25 cellular contexts compared by ENCODE assay signal in the genomic region with DNA sequence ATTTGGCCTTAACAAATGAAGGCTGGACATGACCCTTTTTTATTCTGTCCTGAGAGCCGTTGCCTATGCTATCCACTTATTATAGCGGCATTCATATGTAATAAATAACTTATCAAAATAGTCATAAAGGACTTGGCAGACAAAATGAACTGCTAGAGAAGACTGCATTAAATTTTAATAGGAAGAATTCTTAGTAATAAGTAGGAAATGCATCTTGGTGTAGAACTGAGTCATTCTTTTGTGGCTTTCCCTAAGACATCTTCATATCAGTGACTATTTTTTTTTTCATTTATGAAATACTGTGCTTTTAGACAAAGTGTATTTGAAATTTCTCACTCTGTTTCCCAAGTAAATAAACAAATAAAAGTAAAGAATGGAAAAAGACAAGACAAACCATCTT. TPM values are rescaled to one million over a fixed set of nuclear protein-coding genes. Genes with fewer than 3 reads are reported as not detected.
DNase-seq lines count a peak whose midpoint lies in the region; ATAC-seq, FAIRE-seq and TF ChIP-seq lines count a peak whose summit lies in the region.
"Had no signal": no experiment of that assay in that cellular context is flagged by ENCODE, and none has a peak within 500 bp of the region (broad histone marks: within the 10 kb centered on the region; RNA-seq: fewer than 3 reads in every experiment).

No MANE protein-coding gene starts in this region.

- BruUV-seq in MCF 10A (replicated peaks; lab: Mats Ljungman, UMichigan): no TSS peak

- TF ChIP-seq POLR2A in breast epithelium (IDR thresholded peaks at IDR 0.05): no peak
- TF ChIP-seq POLR2A in H54 (IDR thresholded peaks at IDR 0.05; ENCODE audit: low read depth, low read length): no peak

- FAIRE-seq in H54 (lab: Jason Lieb, UNC): no peak
- FAIRE-seq: HTR-8/SVneo, keratinocyte had no signal

- no peaks in the 10 kb centered on the region for H3K36me3 Mint-ChIP-seq in MCF 10A (ENCODE audit: insufficient read depth, unreplicated experiment)
- H3K36me3 Mint-ChIP-seq in chondrocyte (ENCODE audit: low read depth): no peaks in the 10 kb centered on the region
- H3K36me3 Mint-ChIP-seq in neural crest cell (ENCODE audit: low read depth): peaks cover 2% of the 10 kb centered on the region
- H3K36me3 Mint-ChIP-seq in T-cell: no peaks in the 10 kb centered on the region
- H3K36me3 Mint-ChIP-seq: activated CD8-positive, alpha-beta memory T cell treated with anti-CD3 and anti-CD28 coated beads, Interleukin-2, amount 10 ng/mL, durations not matched to agents 7 days and 5 days; CD4-positive, alpha-beta memory T cell had no signal

- CTCF ChIA-PET in MCF 10A (lab: Yijun Ruan, JAX): no interaction called here
- CTCF ChIA-PET in T-cell (lab: Charles Lee): no interaction called here

- intact Hi-C loops in breast epithelium (cut with DNase I; ENCODE audit: low total_unique reads): no loop called here
- intact Hi-C loops in MCF 10A (cut with micrococcal nuclease): no loop called here

- ATAC-seq in T-cell (replicated peaks in 1 of 4): no peak
- ATAC-seq: activated CD8-positive, alpha-beta memory T cell treated with anti-CD3 and anti-CD28 coated beads, Interleukin-2, amount 10 ng/mL, durations not matched to agents 7 days and 5 days; sciatic nerve had no signal

- H3K9me3 Mint-ChIP-seq in MCF 10A (ENCODE audit: unreplicated experiment) (no peaks in the 10 kb centered on the region), chondrocyte (ENCODE audit: low read depth) (no peaks in the 10 kb centered on the region), neural crest cell (no peaks in the 10 kb centered on the region), T-cell (no peaks in the 10 kb centered on the region)
- H3K9me3 Mint-ChIP-seq: dendritic cell treated with granulocyte-macrophage colony-stimulating factor and Interleukin-4, amounts not matched to agents 40 ng/mL and 50 ng/mL, for 4 days had no signal

- H3K4me3 Mint-ChIP-seq in MCF 10A (ENCODE audit: unreplicated experiment): no peak overlapping the region
- H3K4me3 Mint-ChIP-seq in chondrocyte (ENCODE audit: unreplicated experiment): no peak overlapping the region
- H3K4me3 Mint-ChIP-seq in neural crest cell: no peak overlapping the region
- H3K4me3 Mint-ChIP-seq in T-cell: no peak overlapping the region
- H3K4me3 Mint-ChIP-seq: activated CD8-positive, alpha-beta memory T cell treated with anti-CD3 and anti-CD28 coated beads, Interleukin-2, amount 10 ng/mL, durations not matched to agents 7 days and 5 days; CD4-positive, alpha-beta memory T cell; dendritic cell treated with granulocyte-macrophage colony-stimulating factor and Interleukin-4, amounts not matched to agents 40 ng/mL and 50 ng/mL, for 4 days had no signal

- no peak overlapping the region for H3K4me3 ChIP-seq in breast epithelium
- H3K4me3 ChIP-seq: MG63, suprapubic skin had no signal

- TF ChIP-seq CTCF in breast epithelium (IDR thresholded peaks at IDR 0.05) (no peak), MCF 10A (IDR thresholded peaks at IDR 0.05; ENCODE audit: unreplicated experiment) (no peak), chondrocyte (IDR thresholded peaks at IDR 0.05) (no peak), neural crest cell (conservative IDR thresholded peaks at IDR 0.05) (no peak)

- no peaks in the 10 kb centered on the region for H3K27me3 ChIP-seq in breast epithelium
- H3K27me3 ChIP-seq: MG63, suprapubic skin had no signal

- H3K36me3 ChIP-seq in breast epithelium: no peaks in the 10 kb centered on the region
- H3K36me3 ChIP-seq: MG63, suprapubic skin had no signal

- POLR2A ChIA-PET in MCF 10A (lab: Yijun Ruan, JAX) (no interaction called here), T-cell (lab: Charles Lee) (no interaction called here)

- H3K27me3 Mint-ChIP-seq in MCF 10A (ENCODE audit: insufficient read depth, unreplicated experiment) (no peaks in the 10 kb centered on the region), chondrocyte (ENCODE audit: low read depth) (no peaks in the 10 kb centered on the region), neural crest cell (ENCODE audit: low read depth) (no peaks in the 10 kb centered on the region), T-cell (no peaks in the 10 kb centered on the region)
- H3K27me3 Mint-ChIP-seq: activated CD8-positive, alpha-beta memory T cell treated with anti-CD3 and anti-CD28 coated beads, Interleukin-2, amount 10 ng/mL, durations not matched to agents 7 days and 5 days had no signal

- H3K4me1 Mint-ChIP-seq in MCF 10A (ENCODE audit: insufficient read depth, unreplicated experiment): peaks cover 17% of the 10 kb centered on the region
- peaks cover 43% of the 10 kb centered on the region for H3K4me1 Mint-ChIP-seq in chondrocyte (ENCODE audit: low read depth)
- peaks cover 48% of the 10 kb centered on the region for H3K4me1 Mint-ChIP-seq in neural crest cell
- no peaks in the 10 kb centered on the region for H3K4me1 Mint-ChIP-seq in T-cell
- H3K4me1 Mint-ChIP-seq: activated CD8-positive, alpha-beta memory T cell treated with anti-CD3 and anti-CD28 coated beads, Interleukin-2, amount 10 ng/mL, durations not matched to agents 7 days and 5 days; CD4-positive, alpha-beta memory T cell had no signal

- H3K27ac Mint-ChIP-seq in MCF 10A (ENCODE audit: low read depth, unreplicated experiment) (no peak overlapping the region), chondrocyte (ENCODE audit: unreplicated experiment) (peak overlapping the region; percentile 63), neural crest cell (ENCODE audit: unreplicated experiment) (peak overlapping the region; percentile 76), T-cell (no peak overlapping the region)
- H3K27ac Mint-ChIP-seq: activated CD8-positive, alpha-beta memory T cell treated with anti-CD3 and anti-CD28 coated beads, Interleukin-2, amount 10 ng/mL, durations not matched to agents 7 days and 5 days; CD4-positive, alpha-beta memory T cell; dendritic cell treated with granulocyte-macrophage colony-stimulating factor and Interleukin-4, amounts not matched to agents 40 ng/mL and 50 ng/mL, for 4 days had no signal

- H3K9me3 ChIP-seq in breast epithelium: no peaks in the 10 kb centered on the region
- H3K9me3 ChIP-seq: MG63, suprapubic skin had no signal

- peaks cover 4 to 9% of the 10 kb centered on the region in 2 donors for H3K4me1 ChIP-seq in breast epithelium

- peak overlapping the region; percentile 61 to 79 for H3K27ac ChIP-seq in breast epithelium
- H3K27ac ChIP-seq: suprapubic skin had no signal

- DNase-seq in breast epithelium (ENCODE audit: low spot score in 2 of 2) (no peak), MCF 10A (ENCODE audit: unreplicated experiment) (no peak), chondrocyte (ENCODE audit: low spot score) (no peak), neural crest cell (ENCODE audit: low read depth, low spot score) (no peak), LoVo (ENCODE audit: low spot score) (no peak), H54 (ENCODE audit: insufficient read length, low spot score) (no peak), T-cell (no peak)
- no peak for DNase-seq in activated CD4-positive, CD25-positive, alpha-beta regulatory T cell treated with anti-CD3 and anti-CD28 coated beads, Interleukin-2, amount 50 U/mL, for 72 hours
- DNase-seq: 8988T; activated CD4-positive, CD25-positive, alpha-beta regulatory T cell; activated CD8-positive, alpha-beta memory T cell treated with anti-CD3 and anti-CD28 coated beads, Interleukin-2, amount 10 ng/mL, durations not matched to agents 7 days and 5 days; activated gamma-delta T cell; amygdala; CD4-positive, alpha-beta memory T cell; head of caudate nucleus; mesendoderm; MG63; NCI-H187; NCI-H446; T-helper 2 cell had no signal

RNA-seq across cellular contexts. Expression of gene PBX1, which starts 45.6 kb away (rescaled TPM):
- 100 to 1,000 TPM in 1 of 3 donors, 10 to 100 TPM in 2; 64.5 to 126 (median 95.4) TPM for total RNA-seq in breast epithelium
- 2.3 and 5.8 TPM in 2 replicates for total RNA-seq in MCF 10A (2022)
- total RNA-seq in chondrocyte: 21.5 to 38.0 TPM (median 23.0 TPM) in 3 replicates
- 68.9 and 71.7 TPM in 2 replicates for total RNA-seq in neural crest cell
- total RNA-seq in T-cell: 1 to 10 TPM in 4 of 5 donors, under 1 TPM in 1; 0.92 to 2.9 (median 1.8) TPM
- total RNA-seq: activated CD8-positive, alpha-beta memory T cell treated with anti-CD3 and anti-CD28 coated beads, Interleukin-2, amount 10 ng/mL, durations not matched to agents 7 days and 5 days had no signal

Comparison
In these comparisons a context has a peak if more than half of its experiments do, and no peak if none do; other contexts are left out.
1. H3K27ac Mint-ChIP-seq: peak in chondrocyte (single experiment) and neural crest cell (single experiment); none in MCF 10A (single experiment) and T-cell (0 of 2).